ENCODE assay signal across 1 cellular context in the genomic region with DNA sequence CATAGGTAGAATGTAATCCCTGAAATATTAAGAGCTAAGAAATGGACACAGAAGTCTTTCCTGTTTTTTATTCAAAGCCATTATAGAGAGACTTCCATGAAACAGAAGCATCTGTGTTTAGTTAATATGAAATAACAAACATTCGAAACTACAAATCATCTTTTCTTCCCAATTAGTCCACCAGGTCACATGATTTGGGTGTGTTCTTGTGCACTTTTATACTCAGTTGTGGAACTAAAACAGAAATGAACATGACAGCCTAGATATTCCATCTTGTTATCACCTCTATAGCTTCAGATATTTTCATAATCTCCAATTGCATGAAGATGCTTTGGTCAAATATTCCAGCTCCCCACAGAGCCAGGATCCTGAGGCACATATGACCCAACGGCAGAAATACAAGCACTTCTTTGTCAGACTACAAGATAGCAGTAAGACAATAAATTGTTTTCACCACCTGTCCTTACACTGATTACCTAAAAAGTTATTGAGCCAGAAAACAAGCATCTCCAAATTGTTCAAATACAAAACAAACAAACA.
TF ChIP-seq lines count a peak whose summit lies in the region.

No MANE protein-coding gene starts in this region.

TF ChIP-seq in WTC11, 78 proteins besides CTCF, POLR2A, EP300 and RAD21 (continued from another document):
- TF ChIP-seq ZNF396 (CRISPR knock-in tag; IDR thresholded peaks at IDR 0.05; ENCODE audit: borderline replicate concordance) (no peak), FOXJ3 (CRISPR knock-in tag; IDR thresholded peaks at IDR 0.05; ENCODE audit: borderline replicate concordance) (no peak), ATF3 (CRISPR knock-in tag; conservative IDR thresholded peaks at IDR 0.05) (no peak), SMAD4 (CRISPR knock-in tag; IDR thresholded peaks at IDR 0.05) (no peak), IRF1 (CRISPR knock-in tag; IDR thresholded peaks at IDR 0.05) (no peak)
- TF ChIP-seq, protein P1, sequence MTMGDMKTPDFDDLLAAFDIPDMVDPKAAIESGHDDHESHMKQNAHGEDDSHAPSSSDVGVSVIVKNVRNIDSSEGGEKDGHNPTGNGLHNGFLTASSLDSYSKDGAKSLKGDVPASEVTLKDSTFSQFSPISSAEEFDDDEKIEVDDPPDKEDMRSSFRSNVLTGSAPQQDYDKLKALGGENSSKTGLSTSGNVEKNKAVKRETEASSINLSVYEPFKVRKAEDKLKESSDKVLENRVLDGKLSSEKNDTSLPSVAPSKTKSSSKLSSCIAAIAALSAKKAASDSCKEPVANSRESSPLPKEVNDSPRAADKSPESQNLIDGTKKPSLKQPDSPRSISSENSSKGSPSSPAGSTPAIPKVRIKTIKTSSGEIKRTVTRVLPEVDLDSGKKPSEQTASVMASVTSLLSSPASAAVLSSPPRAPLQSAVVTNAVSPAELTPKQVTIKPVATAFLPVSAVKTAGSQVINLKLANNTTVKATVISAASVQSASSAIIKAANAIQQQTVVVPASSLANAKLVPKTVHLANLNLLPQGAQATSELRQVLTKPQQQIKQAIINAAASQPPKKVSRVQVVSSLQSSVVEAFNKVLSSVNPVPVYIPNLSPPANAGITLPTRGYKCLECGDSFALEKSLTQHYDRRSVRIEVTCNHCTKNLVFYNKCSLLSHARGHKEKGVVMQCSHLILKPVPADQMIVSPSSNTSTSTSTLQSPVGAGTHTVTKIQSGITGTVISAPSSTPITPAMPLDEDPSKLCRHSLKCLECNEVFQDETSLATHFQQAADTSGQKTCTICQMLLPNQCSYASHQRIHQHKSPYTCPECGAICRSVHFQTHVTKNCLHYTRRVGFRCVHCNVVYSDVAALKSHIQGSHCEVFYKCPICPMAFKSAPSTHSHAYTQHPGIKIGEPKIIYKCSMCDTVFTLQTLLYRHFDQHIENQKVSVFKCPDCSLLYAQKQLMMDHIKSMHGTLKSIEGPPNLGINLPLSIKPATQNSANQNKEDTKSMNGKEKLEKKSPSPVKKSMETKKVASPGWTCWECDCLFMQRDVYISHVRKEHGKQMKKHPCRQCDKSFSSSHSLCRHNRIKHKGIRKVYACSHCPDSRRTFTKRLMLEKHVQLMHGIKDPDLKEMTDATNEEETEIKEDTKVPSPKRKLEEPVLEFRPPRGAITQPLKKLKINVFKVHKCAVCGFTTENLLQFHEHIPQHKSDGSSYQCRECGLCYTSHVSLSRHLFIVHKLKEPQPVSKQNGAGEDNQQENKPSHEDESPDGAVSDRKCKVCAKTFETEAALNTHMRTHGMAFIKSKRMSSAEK (CRISPR knock-in tag; IDR thresholded peaks at IDR 0.05; ENCODE audit: borderline replicate concordance): no peak
